8 cellular contexts compared by ENCODE assay signal in the genomic region with DNA sequence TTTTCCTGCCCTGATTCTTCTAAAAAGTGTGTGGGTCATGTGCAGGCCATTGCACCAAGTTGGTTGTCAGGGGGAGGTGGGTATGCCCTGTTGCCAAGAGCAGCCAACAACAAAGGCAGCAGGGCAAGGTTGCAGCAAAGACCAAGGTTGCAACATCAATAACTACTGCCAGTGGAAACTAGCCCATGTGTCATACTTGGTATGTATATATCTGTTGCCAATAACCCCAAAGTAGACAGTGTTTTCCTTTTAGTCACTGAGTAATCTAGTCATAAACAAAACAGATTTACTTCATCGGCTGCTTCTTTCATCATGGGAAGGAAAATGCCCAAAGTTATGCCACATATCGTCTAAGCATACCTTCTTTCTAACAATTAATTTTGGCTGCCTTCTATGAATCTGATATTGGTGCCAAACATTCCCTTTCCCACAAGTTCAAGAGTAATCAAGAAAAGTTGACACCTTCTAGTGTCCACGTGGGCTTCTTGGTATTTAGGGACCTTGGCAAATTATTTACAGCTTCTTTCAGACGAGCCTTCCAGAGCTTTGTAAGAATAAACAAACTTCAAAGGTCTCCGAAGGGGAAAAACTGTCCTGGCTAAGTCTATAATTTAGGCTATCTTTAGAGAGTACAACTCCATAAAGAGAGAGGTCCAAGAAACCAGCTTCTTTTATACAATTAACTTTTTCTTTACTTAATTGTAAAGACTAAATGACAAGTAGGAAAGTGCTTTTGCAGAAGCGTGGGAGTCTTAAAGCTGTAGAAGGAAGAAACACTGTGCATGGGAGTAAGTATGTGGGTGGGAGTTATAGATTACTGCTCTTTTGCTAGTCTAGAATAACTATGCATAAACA. TPM values are rescaled to one million over a fixed set of nuclear protein-coding genes. Genes with fewer than 3 reads are reported as not detected.
DNase-seq lines count a peak whose midpoint lies in the region; ATAC-seq, FAIRE-seq and TF ChIP-seq lines count a peak whose summit lies in the region.

No MANE protein-coding gene starts in this region.

- peak overlapping the region; percentile 97 for H3K27ac Mint-ChIP-seq in activated T-helper 2 cell treated with anti-CD3 and anti-CD28 coated beads, Interferon-gamma antibody, Interleukin-2, Interleukin-4, amounts not matched to agents 10 μg/mL and 5 μg/mL and 100 μg/mL, durations not matched to agents 14 hours and 24 hours and 36 hours

- peak overlapping the region; percentile 74 for H3K4me3 Mint-ChIP-seq in activated T-helper 2 cell treated with anti-CD3 and anti-CD28 coated beads, Interferon-gamma antibody, Interleukin-2, Interleukin-4, amounts not matched to agents 10 μg/mL and 5 μg/mL and 100 μg/mL, durations not matched to agents 14 hours and 24 hours and 36 hours (ENCODE audit: low read depth)

- intact Hi-C loops in activated T-helper 2 cell treated with anti-CD3 and anti-CD28 coated beads, Interferon-gamma antibody, Interleukin-2, Interleukin-4, amounts not matched to agents 10 μg/mL and 5 μg/mL and 100 μg/mL, durations not matched to agents 14 hours and 24 hours and 36 hours (cut with micrococcal nuclease), result loop anchor here (1.0 to 5.0 kb wide), 9 partner anchors 10 to 1056 kb away; partner anchors contain the start of genes GPR171 and MBNL1
- intact Hi-C loops in heart right ventricle (cut with DNase I), result no loop called here

- DNase-seq in A549 (ENCODE audit: low read depth in 1 of 2, low spot score in 1 of 2), result peak; percentile 81 to 93
- DNase-seq in NCI-H446 treated with DMSO at 0.1 percent for 48 hours (lab: John Stamatoyannopoulos, UW), result peak; percentile 25
- peak; percentile 49 for DNase-seq in activated T-helper 2 cell treated with anti-CD3 and anti-CD28 coated beads, Interferon-gamma antibody, Interleukin-2, Interleukin-4, amounts not matched to agents 10 μg/mL and 5 μg/mL and 100 μg/mL, durations not matched to agents 14 hours and 24 hours and 36 hours (ENCODE audit: low spot score)
- peak; percentile 32 to 37 for DNase-seq in heart right ventricle
- peak; percentile 76 for DNase-seq in stimulated activated CD4-positive, alpha-beta T cell treated with anti-CD3 and anti-CD28 coated beads, Interleukin-1b, Interleukin-23, amount 100 ng/mL, for 48 hours
- no peak for DNase-seq in NCI-H146 treated with DMSO at 0.1 percent for 48 hours (lab: John Stamatoyannopoulos, UW; ENCODE audit: unreplicated experiment)
- no peak for DNase-seq in islet precursor cell

- peak; percentile 95 to 99 for ATAC-seq in A549
- peak; percentile 40 for ATAC-seq in GM21576 (IDR thresholded peaks at IDR 0.05; ENCODE audit: unreplicated experiment)
- peak; percentile 68 to 99 (median 85) for ATAC-seq in heart right ventricle

- H3K27ac ChIP-seq in A549 (peak overlapping the region; percentile 46 to 64), heart right ventricle (peak overlapping the region in 4 of 10 donors; percentile 3 to 76 (median 20))

- H3K9me3 Mint-ChIP-seq in activated T-helper 2 cell treated with anti-CD3 and anti-CD28 coated beads, Interferon-gamma antibody, Interleukin-2, Interleukin-4, amounts not matched to agents 10 μg/mL and 5 μg/mL and 100 μg/mL, durations not matched to agents 14 hours and 24 hours and 36 hours, result peaks cover 2% of the 10 kb centered on the region

- peaks cover 21% of the 10 kb centered on the region for H3K36me3 Mint-ChIP-seq in activated T-helper 2 cell treated with anti-CD3 and anti-CD28 coated beads, Interferon-gamma antibody, Interleukin-2, Interleukin-4, amounts not matched to agents 10 μg/mL and 5 μg/mL and 100 μg/mL, durations not matched to agents 14 hours and 24 hours and 36 hours (ENCODE audit: low read depth)

- 9% methylated on average over 6 of the region's 6 CpGs for WGBS in A549 (ENCODE audit: missing lambda C conversion rate)
- 51 to 59% methylated on average over 6 of the region's 6 CpGs for WGBS in heart right ventricle, 2 donors

- peak; percentile 49 to 60; a peak in 3 of 5 replicates for TF ChIP-seq EP300 in A549 (IDR thresholded peaks at IDR 0.05)

- TF ChIP-seq POLR2A in A549 (IDR thresholded peaks at IDR 0.05; ENCODE audit: low read length), result no peak

- H3K4me1 ChIP-seq in A549 (peaks cover 29% of the 10 kb centered on the region), heart right ventricle (peaks cover 0 to 67% (median 16%) of the 10 kb centered on the region in 9 donors)

- peak in 1 of 2 experiments; percentile 5; a peak in 2 of 5 replicates for TF ChIP-seq RAD21 in A549 (conservative IDR thresholded peaks at IDR 0.05 in 1 of 2, IDR thresholded peaks at IDR 0.05 in 1 of 2)

- H3K4me3 ChIP-seq in A549 (peak overlapping the region; percentile 12; the same call in 2 of the 3 replicates), heart right ventricle (no peak overlapping the region)

- peak overlapping the region; percentile 72 for H3K4me2 ChIP-seq in A549

- CTCF ChIA-PET in A549 (lab: Yijun Ruan, JAX), result interaction anchor here (0.7 to 1.0 kb wide), 2 partner anchors 10 to 73 kb away, joined by 3 to 4 read pairs; partner anchors contain the start of gene MBNL1

- TF ChIP-seq CTCF in A549 (IDR thresholded peaks at IDR 0.05), result no peak
- no peak for TF ChIP-seq CTCF in heart right ventricle (IDR thresholded peaks at IDR 0.05)

- H3K9me3 ChIP-seq in A549 (no peaks in the 10 kb centered on the region), heart right ventricle (no peaks in the 10 kb centered on the region)

- FAIRE-seq in A549 (lab: Jason Lieb, UNC), result peak; percentile 85

- H3K27me3 Mint-ChIP-seq in activated T-helper 2 cell treated with anti-CD3 and anti-CD28 coated beads, Interferon-gamma antibody, Interleukin-2, Interleukin-4, amounts not matched to agents 10 μg/mL and 5 μg/mL and 100 μg/mL, durations not matched to agents 14 hours and 24 hours and 36 hours (ENCODE audit: low read depth), result no peaks in the 10 kb centered on the region

- POLR2A ChIA-PET in A549 (lab: Yijun Ruan, JAX), result interaction anchor here (1.9 kb wide), 1 partner anchor 10 kb away, joined by 12 read pairs; the partner anchor contains the start of gene MBNL1

- no peaks in the 10 kb centered on the region for H3K36me3 ChIP-seq in heart right ventricle

- no peaks in the 10 kb centered on the region for H3K27me3 ChIP-seq in heart right ventricle

- H3K4me1 Mint-ChIP-seq in activated T-helper 2 cell treated with anti-CD3 and anti-CD28 coated beads, Interferon-gamma antibody, Interleukin-2, Interleukin-4, amounts not matched to agents 10 μg/mL and 5 μg/mL and 100 μg/mL, durations not matched to agents 14 hours and 24 hours and 36 hours (ENCODE audit: low read depth), result peaks cover 78% of the 10 kb centered on the region

TF ChIP-seq in A549, 52 proteins besides CTCF, POLR2A, EP300 and RAD21 (continues in another document):
- TF ChIP-seq ZFP36 (IDR thresholded peaks at IDR 0.05; ENCODE audit: borderline replicate concordance, partially characterized antibody), result no peak
- peak; percentile 77; the same call in 1 of the 2 replicates for TF ChIP-seq MAX (IDR thresholded peaks at IDR 0.05)
- TF ChIP-seq BCL3 (IDR thresholded peaks at IDR 0.05), result peak; percentile 85; the same call in 2 of the 3 replicates
- TF ChIP-seq, protein P1, sequence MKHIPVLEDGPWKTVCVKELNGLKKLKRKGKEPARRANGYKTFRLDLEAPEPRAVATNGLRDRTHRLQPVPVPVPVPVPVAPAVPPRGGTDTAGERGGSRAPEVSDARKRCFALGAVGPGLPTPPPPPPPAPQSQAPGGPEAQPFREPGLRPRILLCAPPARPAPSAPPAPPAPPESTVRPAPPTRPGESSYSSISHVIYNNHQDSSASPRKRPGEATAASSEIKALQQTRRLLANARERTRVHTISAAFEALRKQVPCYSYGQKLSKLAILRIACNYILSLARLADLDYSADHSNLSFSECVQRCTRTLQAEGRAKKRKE (CRISPR knock-in tag; IDR thresholded peaks at IDR 0.05; ENCODE audit: low read depth), result no peak
- no peak for TF ChIP-seq HOXB5 (CRISPR knock-in tag; IDR thresholded peaks at IDR 0.05)
- peak; percentile 29; the same call in 2 of the 3 replicates for TF ChIP-seq SMC3 (IDR thresholded peaks at IDR 0.05)
- TF ChIP-seq KDM5A (IDR thresholded peaks at IDR 0.05), result no peak
- no peak for TF ChIP-seq HOXA7 (CRISPR knock-in tag; IDR thresholded peaks at IDR 0.05)
- peak; percentile 85 for TF ChIP-seq JUNB (IDR thresholded peaks at IDR 0.05)
- TF ChIP-seq HOXB13 (CRISPR knock-in tag; IDR thresholded peaks at IDR 0.05; ENCODE audit: low read depth), result no peak
- peak; percentile 63 to 83; a peak in 3 of 5 replicates for TF ChIP-seq JUN (IDR thresholded peaks at IDR 0.05)
- TF ChIP-seq HEYL (CRISPR knock-in tag; IDR thresholded peaks at IDR 0.05), result no peak
- no peak for TF ChIP-seq NPAS2 (CRISPR knock-in tag; IDR thresholded peaks at IDR 0.05; ENCODE audit: borderline replicate concordance)

RNA-seq across cellular contexts. Expression of gene MBNL1, which starts 10.1 kb away (rescaled TPM):
- 92.5 and 114 TPM in 2 replicates for polyA plus RNA-seq in A549 (2011; rRNA removed)
- polyA plus RNA-seq in A549 (2012; cell fraction: cytosol; rRNA removed), result 38.1 and 53.4 TPM in 2 replicates
- 23.1 and 23.7 TPM in 2 replicates for polyA plus RNA-seq in A549 (2012; cell fraction: nucleus; rRNA removed)
- 59.6 to 60.5 TPM (median 59.9 TPM) in 3 replicates for polyA plus RNA-seq in A549 (2017; fragmentation: RNase III; extraction: RNeasy Plus Mini Kit Qiagen cat#74134 plus additional on column Dnase treatment)
- polyA minus RNA-seq in A549 (2011; rRNA and poly(A)+ RNA removed), result 330 and 339 TPM in 2 replicates
- total RNA-seq in activated T-helper 2 cell treated with anti-CD3 and anti-CD28 coated beads, Interferon-gamma antibody, Interleukin-2, Interleukin-4, amounts not matched to agents 10 μg/mL and 5 μg/mL and 100 μg/mL, durations not matched to agents 14 hours and 24 hours and 36 hours, result 230 and 244 TPM in 2 replicates
- 100 to 1,000 TPM; 173 to 236 (median 190) TPM for total RNA-seq in heart right ventricle
- polyA plus RNA-seq in heart right ventricle, result 10 to 100 TPM; 33.1 to 55.9 TPM

Comparison
In these comparisons a context has a peak if more than half of its experiments do, and no peak if none do; other contexts are left out.
1. ATAC-seq: peak in every context shown above with its lines; median percentile 97 in A549; 85 in heart right ventricle; 40 in GM21576.
2. DNase-seq: peak in A549 (2 of 2), NCI-H446 treated with DMSO at 0.1 percent for 48 hours (single experiment), activated T-helper 2 cell treated with anti-CD3 and anti-CD28 coated beads, Interferon-gamma antibody, Interleukin-2, Interleukin-4, amounts not matched to agents 10 μg/mL and 5 μg/mL and 100 μg/mL, durations not matched to agents 14 hours and 24 hours and 36 hours (single experiment), heart right ventricle (2 of 2) and stimulated activated CD4-positive, alpha-beta T cell treated with anti-CD3 and anti-CD28 coated beads, Interleukin-1b, Interleukin-23, amount 100 ng/mL, for 48 hours (single experiment); none in NCI-H146 treated with DMSO at 0.1 percent for 48 hours (single experiment) and islet precursor cell (single experiment).